In genomic region chr16:84286568-84287220, GRCh38 we compare ENCODE assay signal across 16 cellular contexts. TPM values are rescaled to one million over a fixed set of nuclear protein-coding genes. Genes with fewer than 3 reads are reported as not detected.
DNase-seq lines count a peak whose midpoint lies in the region; ATAC-seq and TF ChIP-seq lines count a peak whose summit lies in the region.
"Had no signal": no experiment of that assay in that cellular context is flagged by ENCODE, and none has a peak within 500 bp of the region (broad histone marks: within the 10 kb centered on the region; RNA-seq: fewer than 3 reads in every experiment).

No MANE protein-coding gene starts in this region.

- no peak for TF ChIP-seq POLR2A in gastroesophageal sphincter (IDR thresholded peaks at IDR 0.05)

- TF ChIP-seq CTCF in gastroesophageal sphincter (IDR thresholded peaks at IDR 0.05) = no peak

- peak; percentile 83 for DNase-seq in adipocyte (ENCODE audit: low read depth)
- peak; percentile 55 for DNase-seq in myocyte (ENCODE audit: low read depth)
- DNase-seq in ureter (ENCODE audit: low spot score) = peak; percentile 84
- no peak for DNase-seq in T1000 (lab: John Stamatoyannopoulos, UW)
- no peak for DNase-seq in KBM-7
- DNase-seq in activated CD4-positive, alpha-beta T cell treated with anti-CD3 and anti-CD28 coated beads for 48 hours = no peak
- DNase-seq: activated CD4-positive, alpha-beta T cell treated with anti-CD3 and anti-CD28 coated beads, Interleukin-2, amount 50 U/mL, for 48 hours; activated effector memory CD4-positive, alpha-beta T cell treated with anti-CD3 and anti-CD28 coated beads, Interleukin-2, amount 50 U/mL, for 16 hours; erythroblast; Karpas-422; NCI-H2081 treated with DMSO at 0.1 percent for 48 hours had no signal

- TF ChIP-seq EP300 in gastroesophageal sphincter (IDR thresholded peaks at IDR 0.05) = peak; percentile 70

- H3K27ac ChIP-seq in gastroesophageal sphincter = peak overlapping the region; percentile 36 to 77 (median 75)
- H3K27ac ChIP-seq: cardiac muscle cell, neutrophil had no signal

- H3K4me1 ChIP-seq in adipocyte (ENCODE audit: control insufficient read depth, insufficient read depth, low read length) (peaks cover 12% of the 10 kb centered on the region), gastroesophageal sphincter (peaks cover 0 to 46% (median 8%) of the 10 kb centered on the region in 3 donors)

- no peak overlapping the region for H3K4me3 ChIP-seq in adipocyte (ENCODE audit: low read length)
- no peak overlapping the region for H3K4me3 ChIP-seq in gastroesophageal sphincter
- H3K4me3 ChIP-seq: cardiac muscle cell had no signal

- peak; percentile 67 for ATAC-seq in gastroesophageal sphincter

- H3K36me3 ChIP-seq in adipocyte (ENCODE audit: control insufficient read depth, insufficient read depth, low read length, severe bottlenecking) = no peaks in the 10 kb centered on the region
- H3K36me3 ChIP-seq in gastroesophageal sphincter = no peaks in the 10 kb centered on the region
- H3K36me3 ChIP-seq: cardiac muscle cell, neutrophil had no signal

- H3K27me3 ChIP-seq in adipocyte (replicated peaks; ENCODE audit: control insufficient read depth, insufficient read depth, low read length) (peaks cover 37% of the 10 kb centered on the region), gastroesophageal sphincter (no peaks in the 10 kb centered on the region)
- H3K27me3 ChIP-seq: cardiac muscle cell, neutrophil had no signal

- peaks cover 10% of the 10 kb centered on the region for H3K9me3 ChIP-seq in adipocyte (ENCODE audit: control insufficient read depth, low read length)
- no peaks in the 10 kb centered on the region for H3K9me3 ChIP-seq in gastroesophageal sphincter
- H3K9me3 ChIP-seq: neutrophil had no signal

- WGBS in gastroesophageal sphincter (ENCODE audit: low coverage in 1 of 2), 2 donors = 33 to 51% methylated on average over 13 to 14 of the region's 16 CpGs

- H3K9ac ChIP-seq in adipocyte (ENCODE audit: low read length) = no peak overlapping the region

- in situ Hi-C loops in KBM-7 (cut with MboI; ENCODE audit: low pct_unique_long_range_greater_than_20kb, low sequenced_read_pairs) = no loop called here

RNA-seq across cellular contexts. Expression of gene WFDC1, which starts 8.0 kb away (rescaled TPM):
- total RNA-seq in gastroesophageal sphincter (10 to 100 TPM; 25.0 to 53.1 (median 38.2) TPM), myocyte (0.43 TPM in 1 of 2 replicates, not detected in the other), ureter (63.5 TPM)
- polyA plus RNA-seq in myocyte (2012) = 0.11 TPM
- total RNA-seq: T-helper 1 cell treated with Interleukin-12 subunit alpha and Interleukin-12 subunit beta and Interleukin-4 antibody, amounts not matched to agents 30 ng/mL and 1 ng/mL, for 36 hours had no signal
- polyA plus RNA-seq: keratinocyte had no signal

RNA-seq across cellular contexts. Expression of gene KCNG4, which starts 46.9 kb away (rescaled TPM):
- total RNA-seq in gastroesophageal sphincter (not detected), myocyte (0.05 TPM in 2 replicates), ureter (not detected)
- polyA plus RNA-seq in myocyte (2012) = not detected
- total RNA-seq: cardiac muscle cell; T-helper 1 cell treated with Interleukin-12 subunit alpha and Interleukin-12 subunit beta and Interleukin-4 antibody, amounts not matched to agents 30 ng/mL and 1 ng/mL, for 36 hours had no signal
- polyA plus RNA-seq: cardiac muscle cell, keratinocyte had no signal

Comparison
In these comparisons a context has a peak if more than half of its experiments do, and no peak if none do; other contexts are left out.
1. DNase-seq: peak in adipocyte (single experiment), myocyte (single experiment) and ureter (single experiment); none in T1000 (single experiment), KBM-7 (single experiment) and activated CD4-positive, alpha-beta T cell treated with anti-CD3 and anti-CD28 coated beads for 48 hours (single experiment).
2. RNA of gene WFDC1, which starts 8.0 kb away (total RNA-seq): 63.5 TPM in ureter (single experiment) and 25.0 to 53.1 TPM in gastroesophageal sphincter; 0.43 TPM in myocyte; every median in the first group is over 10 times any median in the second.